In genomic region chr11:9971894-9972293, GRCh38 we compare ENCODE assay signal across 19 cellular contexts.
DNase-seq lines count a peak whose midpoint lies in the region; ATAC-seq, FAIRE-seq and TF ChIP-seq lines count a peak whose summit lies in the region.
"Had no signal": no experiment of that assay in that cellular context is flagged by ENCODE, and none has a peak within 500 bp of the region (broad histone marks: within the 10 kb centered on the region; RNA-seq: fewer than 3 reads in every experiment).

No MANE protein-coding gene starts in this region.

- DNase-seq in Right ventricle myocardium inferior (ENCODE audit: missing footprints) = no peak
- DNase-seq in right atrium auricular region (ENCODE audit: low spot score) = no peak
- no peak for DNase-seq in H54 (ENCODE audit: insufficient read length, low spot score)
- no peak for DNase-seq in adipocyte (ENCODE audit: low read depth)
- DNase-seq in psoas muscle = no peak
- no peak for DNase-seq in kidney tubule cell (ENCODE audit: low spot score)
- no peak for DNase-seq in NCI-H69 (lab: John Stamatoyannopoulos, UW)
- DNase-seq: CD4-positive, alpha-beta memory T cell; DMS153; DMS79; GDM1; GOT3; HCEC 1CT had no signal

- ATAC-seq in Right ventricle myocardium inferior (peak; percentile 44), psoas muscle (peak in 3 of 4 donors; percentile 65 to 81 (median 73)), HG03196 (IDR thresholded peaks at IDR 0.05; ENCODE audit: unreplicated experiment) (no peak)

- intact Hi-C loops in Right ventricle myocardium inferior (cut with DNase I) (loop anchor here (5.0 to 10.0 kb wide), 5 partner anchors 107 to 770 kb away; partner anchors contain the start of gene ADM), psoas muscle (cut with DNase I) (loop anchor here (2.0 to 10.0 kb wide), 4 partner anchors 110 to 335 kb away; partner anchors contain the start of gene ADM (in 2 of the 2))

- no peak for TF ChIP-seq CTCF in right atrium auricular region (IDR thresholded peaks at IDR 0.05)
- no peak for TF ChIP-seq CTCF in psoas muscle (IDR thresholded peaks at IDR 0.05)

- H3K4me1 ChIP-seq in right atrium auricular region = peaks cover 0 to 7% of the 10 kb centered on the region in 2 donors
- H3K4me1 ChIP-seq in adipocyte (ENCODE audit: control insufficient read depth, insufficient read depth, low read length) = peaks cover 37% of the 10 kb centered on the region
- H3K4me1 ChIP-seq in psoas muscle = peaks cover 7% of the 10 kb centered on the region
- H3K4me1 ChIP-seq: BLaER1 had no signal

- H3K4me3 ChIP-seq in right atrium auricular region (no peak overlapping the region), adipocyte (ENCODE audit: low read length) (no peak overlapping the region), psoas muscle (no peak overlapping the region)
- H3K4me3 ChIP-seq: BLaER1 had no signal

- WGBS in psoas muscle, 3 donors = 46 to 57% (median 48%) methylated on average over 3 of the region's 3 CpGs

- H3K27me3 ChIP-seq in right atrium auricular region (no peaks in the 10 kb centered on the region), adipocyte (replicated peaks; ENCODE audit: control insufficient read depth, insufficient read depth, low read length) (no peaks in the 10 kb centered on the region), psoas muscle (ENCODE audit: insufficient read depth in 3 of 3, low read length in 2 of 3) (no peaks in the 10 kb centered on the region)
- H3K27me3 ChIP-seq: BLaER1 had no signal

- peak; percentile 79 for FAIRE-seq in H54 (lab: Jason Lieb, UNC)
- FAIRE-seq: GM12892, GM18507 had no signal

- TF ChIP-seq POLR2A in H54 (IDR thresholded peaks at IDR 0.05; ENCODE audit: low read depth, low read length) = no peak

- H3K9me3 ChIP-seq in right atrium auricular region (no peaks in the 10 kb centered on the region), adipocyte (ENCODE audit: control insufficient read depth, low read length) (no peaks in the 10 kb centered on the region), psoas muscle (no peaks in the 10 kb centered on the region)
- H3K9me3 ChIP-seq: BLaER1 had no signal

- H3K9ac ChIP-seq in adipocyte (ENCODE audit: low read length) = peak overlapping the region; percentile 81
- H3K9ac ChIP-seq: BLaER1 had no signal

- no peaks in the 10 kb centered on the region for H3K36me3 ChIP-seq in right atrium auricular region
- peaks cover 20% of the 10 kb centered on the region for H3K36me3 ChIP-seq in adipocyte (ENCODE audit: control insufficient read depth, insufficient read depth, low read length, severe bottlenecking)
- H3K36me3 ChIP-seq in psoas muscle (ENCODE audit: insufficient read depth in 1 of 2, low read depth in 1 of 2) = peaks cover 0 to 11% of the 10 kb centered on the region in 2 donors
- H3K36me3 ChIP-seq: BLaER1 had no signal

- H3K27ac ChIP-seq in right atrium auricular region = no peak overlapping the region
- no peak overlapping the region for H3K27ac ChIP-seq in psoas muscle
- H3K27ac ChIP-seq: 22Rv1, BLaER1, HL-60 had no signal
